9 cellular contexts compared by ENCODE assay signal in genomic region chr9:90894956-90895687, GRCh38.
DNase-seq lines count a peak whose midpoint lies in the region; ATAC-seq and TF ChIP-seq lines count a peak whose summit lies in the region.
"Had no signal": no experiment of that assay in that cellular context is flagged by ENCODE, and none has a peak within 500 bp of the region (broad histone marks: within the 10 kb centered on the region; RNA-seq: fewer than 3 reads in every experiment).

No MANE protein-coding gene starts in this region.

- H3K9ac ChIP-seq in MM.1S (ENCODE audit: low read length) (no peak overlapping the region), endodermal cell (ENCODE audit: extremely low read depth, low read length, poor library complexity, severe bottlenecking) (no peak overlapping the region)

- ATAC-seq in psoas muscle: peak in 3 of 4 donors; percentile 64 to 76 (median 76)

- TF ChIP-seq CTCF in MM.1S (IDR thresholded peaks at IDR 0.05; ENCODE audit: low read length): peak; percentile 81
- TF ChIP-seq CTCF in endodermal cell (conservative IDR thresholded peaks at IDR 0.05): peak; percentile 89
- TF ChIP-seq CTCF in psoas muscle (IDR thresholded peaks at IDR 0.05): peak; percentile 44

- H3K79me2 ChIP-seq in MM.1S (ENCODE audit: low read length): no peaks in the 10 kb centered on the region

- H3K4me3 ChIP-seq in MM.1S (ENCODE audit: low read length) (no peak overlapping the region), endodermal cell (ENCODE audit: low read length) (no peak overlapping the region), psoas muscle (no peak overlapping the region)
- H3K4me3 ChIP-seq: SJSA1 had no signal

- no peak overlapping the region for H3K4me3 Mint-ChIP-seq in endodermal cell
- H3K4me3 Mint-ChIP-seq in activated T-cell treated with anti-CD3 and anti-CD28 coated beads, Interleukin-2, amount 50 U/mL, for 24 hours: no peak overlapping the region

- H3K27me3 Mint-ChIP-seq in endodermal cell (ENCODE audit: insufficient read depth): no peaks in the 10 kb centered on the region
- H3K27me3 Mint-ChIP-seq in activated T-cell treated with anti-CD3 and anti-CD28 coated beads, Interleukin-2, amount 50 U/mL, for 24 hours: peaks cover 1% of the 10 kb centered on the region

- H3K9me3 Mint-ChIP-seq in endodermal cell: no peaks in the 10 kb centered on the region
- H3K9me3 Mint-ChIP-seq in activated T-cell treated with anti-CD3 and anti-CD28 coated beads, Interleukin-2, amount 50 U/mL, for 24 hours: no peaks in the 10 kb centered on the region

- no peaks in the 10 kb centered on the region for H3K4me1 ChIP-seq in MM.1S (ENCODE audit: low read length)
- peaks cover 30% of the 10 kb centered on the region for H3K4me1 ChIP-seq in endodermal cell (ENCODE audit: control insufficient read depth, insufficient read depth, low read length)
- H3K4me1 ChIP-seq in psoas muscle: no peaks in the 10 kb centered on the region
- H3K4me1 ChIP-seq: SJSA1 had no signal

- H2AFZ ChIP-seq in MM.1S (ENCODE audit: low read length): no peak overlapping the region

- WGBS in endodermal cell (ENCODE audit: insufficient coverage in 1 of 2, insufficient read length in 1 of 2), 2 experiments: 85 to 93% methylated on average over 9 to 16 of the region's 16 CpGs
- 54 to 72% (median 63%) methylated on average over 16 of the region's 16 CpGs for whole genome bisulfite sequencing in psoas muscle, 3 donors

- no peak overlapping the region for H3K4me2 ChIP-seq in MM.1S (ENCODE audit: low read depth, low read length)

- intact Hi-C loops in psoas muscle (cut with DNase I): no loop called here

- no peaks in the 10 kb centered on the region for H3F3A ChIP-seq in MM.1S (ENCODE audit: insufficient read depth, low read length)

- H3K27ac ChIP-seq in MM.1S (ENCODE audit: low read length) (no peak overlapping the region), endodermal cell (ENCODE audit: low read depth, low read length) (no peak overlapping the region), psoas muscle (no peak overlapping the region)
- H3K27ac ChIP-seq: SJSA1 had no signal

- H3K9me3 ChIP-seq in MM.1S (replicated peaks; ENCODE audit: insufficient read depth, low read length) (no peaks in the 10 kb centered on the region), endodermal cell (ENCODE audit: control insufficient read depth, low read length) (no peaks in the 10 kb centered on the region), psoas muscle (no peaks in the 10 kb centered on the region)
- H3K9me3 ChIP-seq: SJSA1 had no signal

- H3K4me1 Mint-ChIP-seq in endodermal cell: peaks cover 49% of the 10 kb centered on the region
- no peaks in the 10 kb centered on the region for H3K4me1 Mint-ChIP-seq in activated T-cell treated with anti-CD3 and anti-CD28 coated beads, Interleukin-2, amount 50 U/mL, for 24 hours (ENCODE audit: low read depth)

- H3K36me3 Mint-ChIP-seq in endodermal cell (ENCODE audit: low read depth): no peaks in the 10 kb centered on the region
- no peaks in the 10 kb centered on the region for H3K36me3 Mint-ChIP-seq in activated T-cell treated with anti-CD3 and anti-CD28 coated beads, Interleukin-2, amount 50 U/mL, for 24 hours (ENCODE audit: low read depth)

- no peaks in the 10 kb centered on the region for H3K9me2 ChIP-seq in MM.1S (replicated peaks; ENCODE audit: insufficient read depth, low read length)

- H3K27ac Mint-ChIP-seq in endodermal cell: no peak overlapping the region
- no peak overlapping the region for H3K27ac Mint-ChIP-seq in activated T-cell treated with anti-CD3 and anti-CD28 coated beads, Interleukin-2, amount 50 U/mL, for 24 hours

- H4K20me1 ChIP-seq in MM.1S (ENCODE audit: insufficient read depth, low read length): no peaks in the 10 kb centered on the region

- DNase-seq in DMS 273 (lab: John Stamatoyannopoulos, UW; ENCODE audit: unreplicated experiment) (peak; percentile 33), DMS 273 treated with DMSO at 0.1 percent for 48 hours (lab: John Stamatoyannopoulos, UW) (no peak), MM.1S (no peak), endodermal cell (peak; percentile 72), psoas muscle (no peak), NCI-H774 (lab: John Stamatoyannopoulos, UW) (no peak)
- no peak for DNase-seq in central memory CD4-positive, alpha-beta T cell
- DNase-seq in activated T-cell treated with anti-CD3 and anti-CD28 coated beads, Interleukin-2, amount 50 U/mL, for 24 hours: no peak

- no peaks in the 10 kb centered on the region for H3K36me3 ChIP-seq in MM.1S (replicated peaks; ENCODE audit: insufficient read depth, low read length)
- no peaks in the 10 kb centered on the region for H3K36me3 ChIP-seq in endodermal cell (ENCODE audit: control insufficient read depth, insufficient read depth, low read length)
- H3K36me3 ChIP-seq in psoas muscle (ENCODE audit: insufficient read depth in 1 of 2, low read depth in 1 of 2): no peaks in the 10 kb centered on the region
- H3K36me3 ChIP-seq: SJSA1 had no signal

- H3K27me3 ChIP-seq in MM.1S (replicated peaks; ENCODE audit: insufficient read depth, low read length): no peaks in the 10 kb centered on the region
- H3K27me3 ChIP-seq in endodermal cell (ENCODE audit: control insufficient read depth, insufficient read depth, low read length, poor library complexity, severe bottlenecking): no peaks in the 10 kb centered on the region
- H3K27me3 ChIP-seq in psoas muscle (ENCODE audit: insufficient read depth in 3 of 3, low read length in 2 of 3): no peaks in the 10 kb centered on the region
- H3K27me3 ChIP-seq: SJSA1 had no signal

Comparison
In these comparisons a context has a peak if more than half of its experiments do, and no peak if none do; other contexts are left out.
1. DNase-seq: peak in DMS 273 (single experiment) and endodermal cell (single experiment); none in DMS 273 treated with DMSO at 0.1 percent for 48 hours (single experiment), MM.1S (single experiment), psoas muscle (0 of 2), NCI-H774 (single experiment), central memory CD4-positive, alpha-beta T cell (single experiment) and activated T-cell treated with anti-CD3 and anti-CD28 coated beads, Interleukin-2, amount 50 U/mL, for 24 hours (single experiment).
2. Peak in every context shown above with its lines, with median percentiles within 50 percentile points of each other: CTCF ChIP-seq.